14 cellular contexts compared by ENCODE assay signal in the genomic region with DNA sequence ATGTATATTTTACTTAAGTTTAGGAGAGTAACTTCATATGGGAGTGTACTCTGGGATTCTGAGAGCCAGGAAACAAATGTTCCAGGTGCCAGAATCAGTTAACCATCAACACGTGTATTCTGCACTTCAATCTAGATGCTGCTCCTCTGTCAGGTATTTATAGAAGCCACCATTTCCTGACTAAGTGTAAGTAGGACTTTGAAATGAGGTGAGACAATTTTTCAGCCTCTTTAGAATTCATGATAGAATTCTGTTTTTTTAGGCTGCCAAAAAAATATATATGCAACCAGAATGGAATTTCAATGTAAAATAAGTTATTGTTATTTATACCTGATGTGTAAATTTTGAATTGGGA. TPM values are rescaled to one million over a fixed set of nuclear protein-coding genes. Genes with fewer than 3 reads are reported as not detected.
DNase-seq lines count a peak whose midpoint lies in the region; ATAC-seq lines count a peak whose summit lies in the region.
"Not testable (repeated sequence)": the region's sequence is repeated elsewhere in the genome, so short reads cannot be mapped to it uniquely, and the experiment has no call there.
"Had no signal": no experiment of that assay in that cellular context is flagged by ENCODE, and none has a peak within 500 bp of the region (broad histone marks: within the 10 kb centered on the region; RNA-seq: fewer than 3 reads in every experiment).

No MANE protein-coding gene starts in this region.

- not testable (repeated sequence) for H3K9me3 Mint-ChIP-seq in activated CD4-positive, alpha-beta T cell treated with anti-CD3 and anti-CD28 coated beads for 36 hours (ENCODE audit: low read depth); effector memory CD8-positive, alpha-beta T cell

- H3K4me1 ChIP-seq in BLaER1 treated with 17β-estradiol and CSF1 and Interleukin-3, amounts not matched to agents 10 nM and 100 nM = peaks cover 0 to 15% (median 9%) of the 10 kb centered on the region in 10 experiments; a peak in 12 of 20 replicates

- peaks cover 10% of the 10 kb centered on the region for H3K4me1 Mint-ChIP-seq in activated CD4-positive, alpha-beta T cell treated with anti-CD3 and anti-CD28 coated beads for 36 hours
- H3K4me1 Mint-ChIP-seq in effector memory CD8-positive, alpha-beta T cell (ENCODE audit: low read depth in 2 of 2) = not testable (repeated sequence)

- CTCF ChIA-PET in activated CD4-positive, alpha-beta T cell treated with anti-CD3 and anti-CD28 coated beads for 36 hours (lab: Charles Lee) = interaction anchor here (0.6 to 2.1 kb wide), 16 partner anchors 8 to 219 kb away, joined by 3 to 8 read pairs (median 4); no protein-coding TSS in a partner anchor

- not testable (repeated sequence) for H4K20me1 ChIP-seq in BLaER1 treated with 17β-estradiol and CSF1 and Interleukin-3, amounts not matched to agents 10 nM and 100 nM

- ATAC-seq in GM18907 (IDR thresholded peaks at IDR 0.05; ENCODE audit: unreplicated experiment) (peak; percentile 33), GM21528 (IDR thresholded peaks at IDR 0.05; ENCODE audit: low FRiP score, unreplicated experiment) (peak; percentile 32), HG03095 (IDR thresholded peaks at IDR 0.05; ENCODE audit: unreplicated experiment) (peak; percentile 9), HG03571 (IDR thresholded peaks at IDR 0.05; ENCODE audit: unreplicated experiment) (peak; percentile 35)
- ATAC-seq in activated CD4-positive, alpha-beta T cell treated with anti-CD3 and anti-CD28 coated beads for 36 hours = not testable (repeated sequence)
- ATAC-seq in effector memory CD8-positive, alpha-beta T cell (replicated peaks) = peak; percentile 48

- peak overlapping the region in 10 of 11 experiments; percentile 31 to 77 (median 54); a peak in 17 of 22 replicates for H3K4me2 ChIP-seq in BLaER1 treated with 17β-estradiol and CSF1 and Interleukin-3, amounts not matched to agents 10 nM and 100 nM

- H3K4me3 ChIP-seq in BLaER1 treated with 17β-estradiol and CSF1 and Interleukin-3, amounts not matched to agents 10 nM and 100 nM = not testable (repeated sequence)

- POLR2A ChIA-PET in activated CD4-positive, alpha-beta T cell treated with anti-CD3 and anti-CD28 coated beads for 36 hours (lab: Charles Lee) = not testable (repeated sequence)

- H3K27me3 ChIP-seq in BLaER1 treated with 17β-estradiol and CSF1 and Interleukin-3, amounts not matched to agents 10 nM and 100 nM = peaks cover 0 to 13% (median 0%) of the 10 kb centered on the region in 11 experiments; a peak in 2 of 22 replicates

- not testable (repeated sequence) for DNase-seq in activated CD4-positive, alpha-beta T cell treated with anti-CD3 and anti-CD28 coated beads for 36 hours; effector memory CD8-positive, alpha-beta T cell

- peak overlapping the region; percentile 11 for H3K4me3 Mint-ChIP-seq in activated CD4-positive, alpha-beta T cell treated with anti-CD3 and anti-CD28 coated beads for 36 hours
- H3K4me3 Mint-ChIP-seq in effector memory CD8-positive, alpha-beta T cell = peak overlapping the region in 1 of 2 donors; percentile 29

- H3K36me3 Mint-ChIP-seq in activated CD4-positive, alpha-beta T cell treated with anti-CD3 and anti-CD28 coated beads for 36 hours (ENCODE audit: low read depth); effector memory CD8-positive, alpha-beta T cell (ENCODE audit: insufficient read depth): not testable (repeated sequence)

- not testable (repeated sequence) for H3K27ac ChIP-seq in BLaER1 treated with 17β-estradiol and CSF1 and Interleukin-3, amounts not matched to agents 10 nM and 100 nM

- not testable (repeated sequence) for H3K27ac Mint-ChIP-seq in activated CD4-positive, alpha-beta T cell treated with anti-CD3 and anti-CD28 coated beads for 36 hours; effector memory CD8-positive, alpha-beta T cell

- not testable (repeated sequence) for H3K27me3 Mint-ChIP-seq in activated CD4-positive, alpha-beta T cell treated with anti-CD3 and anti-CD28 coated beads for 36 hours
- peaks cover 2 to 12% of the 10 kb centered on the region in 2 donors for H3K27me3 Mint-ChIP-seq in effector memory CD8-positive, alpha-beta T cell

- intact Hi-C loops in activated CD4-positive, alpha-beta T cell treated with anti-CD3 and anti-CD28 coated beads for 36 hours (cut with DNase I, micrococcal nuclease) = loop anchor here (5.0 to 10.0 kb wide), 3 partner anchors 81 to 551 kb away; no protein-coding TSS in a partner anchor

- not testable (repeated sequence) for H3K9ac ChIP-seq in BLaER1 treated with 17β-estradiol and CSF1 and Interleukin-3, amounts not matched to agents 10 nM and 100 nM

- H3K9me3 ChIP-seq in BLaER1 treated with 17β-estradiol and CSF1 and Interleukin-3, amounts not matched to agents 10 nM and 100 nM (replicated peaks in 1 of 11) = not testable (repeated sequence)

- H3K36me3 ChIP-seq in BLaER1 treated with 17β-estradiol and CSF1 and Interleukin-3, amounts not matched to agents 10 nM and 100 nM = not testable (repeated sequence)

RNA-seq across cellular contexts. Expression of gene IFNA14, which starts 3.5 kb away (rescaled TPM):
- not detected for total RNA-seq in activated CD4-positive, alpha-beta T cell treated with anti-CD3 and anti-CD28 coated beads for 36 hours
- total RNA-seq: GM23338; HepG2; NCI-H460; OCI-LY7; Right ventricle myocardium inferior; SK-MEL-5; T-helper 2 cell treated with Interferon-gamma antibody and Interleukin-4, amounts not matched to agents 100 ng/mL and 5 ng/mL, for 36 hours had no signal

RNA-seq across cellular contexts. Expression of gene IFNA17, which starts 8.3 kb away (rescaled TPM):
- total RNA-seq in activated CD4-positive, alpha-beta T cell treated with anti-CD3 and anti-CD28 coated beads for 36 hours = not detected
- total RNA-seq: GM23338; HepG2; NCI-H460; OCI-LY7; Right ventricle myocardium inferior; SK-MEL-5; T-helper 2 cell treated with Interferon-gamma antibody and Interleukin-4, amounts not matched to agents 100 ng/mL and 5 ng/mL, for 36 hours had no signal

RNA-seq across cellular contexts. Expression of gene IFNA16, which starts 19.2 kb away (rescaled TPM):
- not detected for total RNA-seq in activated CD4-positive, alpha-beta T cell treated with anti-CD3 and anti-CD28 coated beads for 36 hours
- total RNA-seq: GM23338; HepG2; NCI-H460; OCI-LY7; Right ventricle myocardium inferior; SK-MEL-5; T-helper 2 cell treated with Interferon-gamma antibody and Interleukin-4, amounts not matched to agents 100 ng/mL and 5 ng/mL, for 36 hours had no signal

RNA-seq across cellular contexts. Expression of gene IFNA10, which starts 29.4 kb away (rescaled TPM):
- not detected for total RNA-seq in activated CD4-positive, alpha-beta T cell treated with anti-CD3 and anti-CD28 coated beads for 36 hours
- total RNA-seq: GM23338; HepG2; NCI-H460; OCI-LY7; Right ventricle myocardium inferior; SK-MEL-5; T-helper 2 cell treated with Interferon-gamma antibody and Interleukin-4, amounts not matched to agents 100 ng/mL and 5 ng/mL, for 36 hours had no signal

RNA-seq across cellular contexts. Expression of gene IFNA7, which starts 34.3 kb away (rescaled TPM):
- not detected for total RNA-seq in activated CD4-positive, alpha-beta T cell treated with anti-CD3 and anti-CD28 coated beads for 36 hours
- total RNA-seq: GM23338; HepG2; NCI-H460; OCI-LY7; Right ventricle myocardium inferior; SK-MEL-5; T-helper 2 cell treated with Interferon-gamma antibody and Interleukin-4, amounts not matched to agents 100 ng/mL and 5 ng/mL, for 36 hours had no signal
